8 cellular contexts compared by ENCODE assay signal in the genomic region with DNA sequence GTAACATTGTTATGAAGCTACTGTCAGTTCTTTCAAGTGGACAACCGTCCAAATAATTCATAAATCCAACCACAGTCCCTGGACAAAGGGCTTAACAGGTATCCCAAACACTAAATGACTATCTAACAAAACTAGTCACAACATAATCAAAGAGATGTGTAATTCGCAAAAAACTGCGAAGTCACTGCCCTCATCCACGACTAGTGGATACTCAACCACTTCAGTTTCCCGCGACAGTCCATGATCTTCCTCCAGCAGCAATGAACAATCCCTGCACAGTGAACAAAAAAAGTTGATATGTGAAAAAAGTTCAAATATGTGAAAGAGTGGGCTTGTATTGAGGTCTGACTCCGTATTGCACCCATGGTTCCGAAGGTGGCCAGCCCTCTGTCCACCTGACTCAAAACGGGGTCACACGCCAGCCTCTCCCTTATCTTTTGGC. TPM values are rescaled to one million over a fixed set of nuclear protein-coding genes. Genes with fewer than 3 reads are reported as not detected.
A peak's percentile ranks its signal among the peaks of the same experiment; 100 is the strongest.
DNase-seq lines count a peak whose midpoint lies in the region; FAIRE-seq and TF ChIP-seq lines count a peak whose summit lies in the region.

No MANE protein-coding gene starts in this region.

- no peak overlapping the region for H2BK12ac ChIP-seq in neuronal stem cell (ENCODE audit: low read length)

- H3K9ac ChIP-seq in neuronal stem cell (ENCODE audit: low read depth, low read length, poor library complexity): peak overlapping the region; percentile 72

- H2BK15ac ChIP-seq in neuronal stem cell (ENCODE audit: low read length): no peak overlapping the region

- DNase-seq in PC-9: no peak
- peak; percentile 14 for DNase-seq in neuronal stem cell (ENCODE audit: low spot score)
- DNase-seq in effector CD8-positive, alpha-beta T cell (lab: John Stamatoyannopoulos, UW): no peak
- no peak for DNase-seq in GM19239 (ENCODE audit: insufficient read length, low spot score)
- no peak for DNase-seq in NCI-H226
- DNase-seq in COR-L47 (lab: John Stamatoyannopoulos, UW): no peak

- POLR2A ChIA-PET in PC-9 (lab: Charles Lee; ENCODE audit: unreplicated experiment): interaction anchor here (0.7 kb wide), 2 partner anchors 24 to 91 kb away, joined by 3 to 11 read pairs; no protein-coding TSS in a partner anchor

- no peak overlapping the region for H2AK5ac ChIP-seq in neuronal stem cell (ENCODE audit: low read depth, low read length)

- H3K9me3 ChIP-seq in PC-9 (ENCODE audit: insufficient read depth, low read depth) (no peaks in the 10 kb centered on the region), esophagus (ENCODE audit: control insufficient read depth in 2 of 2, insufficient read depth in 1 of 2, low read depth in 1 of 2, low read length in 1 of 2) (no peaks in the 10 kb centered on the region), neuronal stem cell (replicated peaks in 1 of 2; ENCODE audit: control insufficient read depth in 2 of 2, insufficient read depth in 1 of 2, low read depth in 1 of 2, low read length in 2 of 2) (no peaks in the 10 kb centered on the region)

- H2BK5ac ChIP-seq in neuronal stem cell (ENCODE audit: low read length): peak overlapping the region; percentile 96

- intact Hi-C loops in PC-9 (cut with micrococcal nuclease; ENCODE audit: unreplicated experiment): loop anchor here (5.0 to 10.0 kb wide), 2 partner anchors 149 to 249 kb away; no protein-coding TSS in a partner anchor

- H3K36me3 ChIP-seq in PC-9 (ENCODE audit: low read depth): no peaks in the 10 kb centered on the region; the same call in 1 of the 2 replicates
- no peaks in the 10 kb centered on the region for H3K36me3 ChIP-seq in esophagus (ENCODE audit: control insufficient read depth in 2 of 2, insufficient read depth in 2 of 2, low read length in 1 of 2)
- peaks cover 4 to 41% of the 10 kb centered on the region in 2 donors for H3K36me3 ChIP-seq in neuronal stem cell (replicated peaks in 1 of 2; ENCODE audit: control insufficient read depth in 2 of 2, insufficient read depth in 2 of 2, low read length in 2 of 2)

- H3K79me1 ChIP-seq in neuronal stem cell (ENCODE audit: low read depth, low read length): peaks cover 3% of the 10 kb centered on the region

- BruUV-seq in PC-9 (replicated peaks; lab: Mats Ljungman, UMichigan): TSS peak; percentile 57

- H3K4me2 ChIP-seq in PC-9 (peak overlapping the region; percentile 87), neuronal stem cell (ENCODE audit: insufficient read depth, low read length, poor library complexity, severe bottlenecking) (peak overlapping the region; percentile 59)

- H2AFZ ChIP-seq in PC-9 (peak overlapping the region; percentile 97), neuronal stem cell (ENCODE audit: low read length) (peak overlapping the region; percentile 94)

- H3K4me1 ChIP-seq in PC-9 (replicated peaks; ENCODE audit: insufficient read depth) (peaks cover 28% of the 10 kb centered on the region), esophagus (ENCODE audit: control insufficient read depth in 2 of 2, insufficient read depth in 2 of 2, low read length in 1 of 2) (no peaks in the 10 kb centered on the region), neuronal stem cell (ENCODE audit: control insufficient read depth in 2 of 2, insufficient read depth in 1 of 2, low read depth in 1 of 2, low read length in 2 of 2) (peaks cover 8 to 16% of the 10 kb centered on the region in 2 donors)

- TF ChIP-seq CTCF in PC-9 (conservative IDR thresholded peaks at IDR 0.05): no peak

- WGBS in esophagus, 2 donors: 19 to 20% methylated on average over 10 of the region's 10 CpGs
- WGBS in neuronal stem cell (ENCODE audit: extremely low coverage in 2 of 2, insufficient read length in 2 of 2, insufficient replicate concordance in 1 of 2), 2 donors: no CpG with 5 or more reads among the region's 10 CpGs

- no peak overlapping the region for H3K23ac ChIP-seq in neuronal stem cell (ENCODE audit: low read depth, low read length, poor library complexity)

- no peak overlapping the region for H2BK120ac ChIP-seq in neuronal stem cell (ENCODE audit: low read depth, low read length)

- H3K4me3 ChIP-seq in GM08714 (ENCODE audit: low read length) (peak overlapping the region; percentile 86), PC-9 (peak overlapping the region; percentile 84), esophagus (ENCODE audit: low read depth in 1 of 2, low read length in 2 of 2) (peak overlapping the region; percentile 94 to 100), neuronal stem cell (ENCODE audit: low read length in 2 of 2) (peak overlapping the region; percentile 67 to 99)

- CTCF ChIA-PET in PC-9 (lab: Charles Lee): no interaction called here

- H3F3A ChIP-seq in PC-9 (ENCODE audit: insufficient read depth, low read depth): no peaks in the 10 kb centered on the region

- H3K27me3 ChIP-seq in PC-9 (ENCODE audit: insufficient read depth, low read depth) (no peaks in the 10 kb centered on the region), esophagus (ENCODE audit: control insufficient read depth in 1 of 2, insufficient read depth in 2 of 2, low read length in 2 of 2) (no peaks in the 10 kb centered on the region), neuronal stem cell (ENCODE audit: control insufficient read depth in 3 of 3, insufficient read depth in 3 of 3, low read depth in 1 of 3, low read length in 3 of 3) (no peaks in the 10 kb centered on the region)

- H3K27ac ChIP-seq in PC-9: peak overlapping the region; percentile 65
- peak overlapping the region; percentile 81 to 91 for H3K27ac ChIP-seq in esophagus (ENCODE audit: low read depth in 2 of 2, low read length in 1 of 2)
- H3K27ac ChIP-seq in neuronal stem cell (replicated peaks; ENCODE audit: low read length): peak overlapping the region; percentile 13

- FAIRE-seq in GM19239 (lab: Jason Lieb, UNC): no peak

- no peak overlapping the region for H4K8ac ChIP-seq in neuronal stem cell (ENCODE audit: low read depth, low read length)

- no peaks in the 10 kb centered on the region for H3K9me2 ChIP-seq in PC-9 (ENCODE audit: insufficient read depth)

- H3K14ac ChIP-seq in neuronal stem cell (ENCODE audit: low read length): no peak overlapping the region

- no peaks in the 10 kb centered on the region; the same call in 1 of the 2 replicates for H4K20me1 ChIP-seq in PC-9 (ENCODE audit: insufficient read depth)

- H3K18ac ChIP-seq in neuronal stem cell (ENCODE audit: low read length): peak overlapping the region; percentile 20

- no peak overlapping the region for H3K4ac ChIP-seq in neuronal stem cell (ENCODE audit: low read length)

- H4K91ac ChIP-seq in neuronal stem cell (ENCODE audit: low read depth, low read length, poor library complexity): no peak overlapping the region

- H3K79me2 ChIP-seq in PC-9 (ENCODE audit: low read depth): peaks cover 40% of the 10 kb centered on the region

RNA-seq across cellular contexts. Expression of gene DCLRE1A, which starts 0.3 kb away (rescaled TPM):
- total RNA-seq in PC-9 (2021): 6.1 and 7.7 TPM in 2 replicates
- 1 to 10 TPM; 2.5 to 2.7 TPM for polyA plus RNA-seq in esophagus
- 8.9 TPM for polyA plus RNA-seq in neuronal stem cell (2013, experiment 1 of 2)
- polyA plus RNA-seq in neuronal stem cell (2013, experiment 2 of 2): 8.9 TPM

RNA-seq across cellular contexts. Expression of gene NHLRC2, which starts 0.9 kb away (rescaled TPM):
- total RNA-seq in PC-9 (2021): 22.5 and 22.8 TPM in 2 replicates
- polyA plus RNA-seq in esophagus: 1 to 10 TPM; 3.2 to 3.7 TPM
- 14.8 TPM for polyA plus RNA-seq in neuronal stem cell (2013, experiment 1 of 2)
- 15.5 TPM for polyA plus RNA-seq in neuronal stem cell (2013, experiment 2 of 2)

Comparison
In these comparisons a context has a peak if more than half of its experiments do, and no peak if none do; other contexts are left out.
1. H3K27ac ChIP-seq: peak in every context shown above with its lines; median percentile 86 in esophagus; 65 in PC-9; 13 in neuronal stem cell.